31 cellular contexts compared by ENCODE assay signal in genomic region chr9:116102596-116102995, GRCh38. TPM values are rescaled to one million over a fixed set of nuclear protein-coding genes. Genes with fewer than 3 reads are reported as not detected.
"Had no signal": no experiment of that assay in that cellular context is flagged by ENCODE, and none has a peak within 500 bp of the region (broad histone marks: within the 10 kb centered on the region; RNA-seq: fewer than 3 reads in every experiment).

No MANE protein-coding gene starts in this region.

- H3K27ac ChIP-seq: neural progenitor cell, ovary, parathyroid adenoma, psoas muscle, right lobe of liver, sigmoid colon, spleen, suprapubic skin, testis, tibial artery, transverse colon, upper lobe of left lung, vagina had no signal

- H3K4me1 Mint-ChIP-seq: naive thymus-derived CD8-positive, alpha-beta T cell; nephron; neural progenitor cell; stimulated activated memory B cell treated with anti-CD40 and anti-IgM and Interleukin-4, amounts not matched to agents 10 μg/mL and 1 μg/mL and 100 μg/mL, for 72 hours; stimulated activated naive CD8-positive, alpha-beta T cell treated with anti-CD3 and anti-CD28 coated beads, Interleukin-15, amount 100 ng/mL, for 72 hours had no signal

- ATAC-seq: naive thymus-derived CD8-positive, alpha-beta T cell; psoas muscle; right cardiac atrium; right lobe of liver; stimulated activated memory B cell treated with anti-CD40 and anti-IgM and Interleukin-4, amounts not matched to agents 10 μg/mL and 1 μg/mL and 100 μg/mL, for 72 hours; stimulated activated naive CD8-positive, alpha-beta T cell treated with anti-CD3 and anti-CD28 coated beads, Interleukin-15, amount 100 ng/mL, for 72 hours; stimulated activated naive CD8-positive, alpha-beta T cell treated with anti-CD3 and anti-CD28 coated beads, Interleukin-15, Interleukin-2, amounts not matched to agents 100 U/mL and 50 U/mL, for 24 hours had no signal

- H3K79me2 ChIP-seq: parathyroid adenoma had no signal

- H3K27me3 ChIP-seq: neural progenitor cell, ovary, right lobe of liver, sigmoid colon, spleen, suprapubic skin, testis, tibial artery, transverse colon, upper lobe of left lung, vagina had no signal

- H2AFZ ChIP-seq: neural progenitor cell, parathyroid adenoma had no signal

- H3K4me1 ChIP-seq: neural progenitor cell, parathyroid adenoma, psoas muscle, right lobe of liver, sigmoid colon, spleen, suprapubic skin, testis, tibial artery, transverse colon, upper lobe of left lung, vagina had no signal

- H3K9me3 Mint-ChIP-seq: neural progenitor cell had no signal

- H3K9ac ChIP-seq: neural progenitor cell, parathyroid adenoma had no signal

- H3K4me3 ChIP-seq: neural progenitor cell, ovary, psoas muscle, right lobe of liver, sigmoid colon, spleen, suprapubic skin, testis, tibial artery, transverse colon, upper lobe of left lung, vagina had no signal

- H3K4me3 Mint-ChIP-seq: naive thymus-derived CD8-positive, alpha-beta T cell; nephron; neural progenitor cell; stimulated activated memory B cell treated with anti-CD40 and anti-IgM and Interleukin-4, amounts not matched to agents 10 μg/mL and 1 μg/mL and 100 μg/mL, for 72 hours; stimulated activated naive CD8-positive, alpha-beta T cell treated with anti-CD3 and anti-CD28 coated beads, Interleukin-15, amount 100 ng/mL, for 72 hours had no signal

- DNase-seq: naive thymus-derived CD8-positive, alpha-beta T cell; occipital lobe; ovary; posterior cingulate gyrus; psoas muscle; right cardiac atrium; right lobe of liver; sigmoid colon; small intestine; spleen; stimulated activated CD4-positive, alpha-beta T cell treated with anti-CD3 and anti-CD28 coated beads, Interleukin-12 subunit alpha, Interleukin-12 subunit beta, amount 100 ng/mL, for 4 hours; stimulated activated CD4-positive, alpha-beta T cell treated with anti-CD3 and anti-CD28 coated beads, Interleukin-1b, Interleukin-23, amount 100 ng/mL, for 48 hours; stimulated activated CD4-positive, alpha-beta T cell treated with anti-CD3 and anti-CD28 coated beads, Interleukin-4, amount 100 ng/mL, for 1 hour; stimulated activated CD4-positive, alpha-beta T cell treated with anti-CD3 and anti-CD28 coated beads, Interleukin-4, amount 100 ng/mL, for 4 hours; stimulated activated CD8-positive, alpha-beta memory T cell treated with anti-CD3 and anti-CD28 coated beads, Interleukin-4, amount 100 ng/mL, for 48 hours; stimulated activated naive CD4-positive, alpha-beta T cell; stimulated activated naive CD8-positive, alpha-beta T cell treated with anti-CD3 and anti-CD28 coated beads, Interleukin-15, amount 100 ng/mL, for 72 hours; stimulated activated naive CD8-positive, alpha-beta T cell treated with anti-CD3 and anti-CD28 coated beads, Interleukin-15, Interleukin-2, amounts not matched to agents 100 U/mL and 50 U/mL, for 24 hours; substantia nigra; testis; tibial artery; transverse colon; upper lobe of left lung had no signal

- H3K4me2 ChIP-seq: neural progenitor cell had no signal

- H3K36me3 Mint-ChIP-seq: naive thymus-derived CD8-positive, alpha-beta T cell; neural progenitor cell; stimulated activated memory B cell treated with anti-CD40 and anti-IgM and Interleukin-4, amounts not matched to agents 10 μg/mL and 1 μg/mL and 100 μg/mL, for 72 hours had no signal

- H3K9me3 ChIP-seq: ovary, psoas muscle, right lobe of liver, sigmoid colon, spleen, suprapubic skin, testis, tibial artery, transverse colon, upper lobe of left lung, vagina had no signal

- H3K27ac Mint-ChIP-seq: naive thymus-derived CD8-positive, alpha-beta T cell; nephron; neural progenitor cell; progenitor cell of endocrine pancreas; stimulated activated memory B cell treated with anti-CD40 and anti-IgM and Interleukin-4, amounts not matched to agents 10 μg/mL and 1 μg/mL and 100 μg/mL, for 72 hours; stimulated activated naive CD8-positive, alpha-beta T cell treated with anti-CD3 and anti-CD28 coated beads, Interleukin-15, amount 100 ng/mL, for 72 hours had no signal

- FAIRE-seq: small intestine, urothelium cell line had no signal

- H3K36me3 ChIP-seq: neural progenitor cell, ovary, right lobe of liver, sigmoid colon, spleen, suprapubic skin, tibial artery, transverse colon, upper lobe of left lung, vagina had no signal

- H3K27me3 Mint-ChIP-seq: stimulated activated memory B cell treated with anti-CD40 and anti-IgM and Interleukin-4, amounts not matched to agents 10 μg/mL and 1 μg/mL and 100 μg/mL, for 72 hours; stimulated activated naive CD8-positive, alpha-beta T cell treated with anti-CD3 and anti-CD28 coated beads, Interleukin-15, amount 100 ng/mL, for 72 hours had no signal

RNA-seq across cellular contexts. Expression of gene PAPPA, which starts 51.0 kb away (rescaled TPM):
- total RNA-seq: naive thymus-derived CD8-positive, alpha-beta T cell had no signal
